In the genomic region with DNA sequence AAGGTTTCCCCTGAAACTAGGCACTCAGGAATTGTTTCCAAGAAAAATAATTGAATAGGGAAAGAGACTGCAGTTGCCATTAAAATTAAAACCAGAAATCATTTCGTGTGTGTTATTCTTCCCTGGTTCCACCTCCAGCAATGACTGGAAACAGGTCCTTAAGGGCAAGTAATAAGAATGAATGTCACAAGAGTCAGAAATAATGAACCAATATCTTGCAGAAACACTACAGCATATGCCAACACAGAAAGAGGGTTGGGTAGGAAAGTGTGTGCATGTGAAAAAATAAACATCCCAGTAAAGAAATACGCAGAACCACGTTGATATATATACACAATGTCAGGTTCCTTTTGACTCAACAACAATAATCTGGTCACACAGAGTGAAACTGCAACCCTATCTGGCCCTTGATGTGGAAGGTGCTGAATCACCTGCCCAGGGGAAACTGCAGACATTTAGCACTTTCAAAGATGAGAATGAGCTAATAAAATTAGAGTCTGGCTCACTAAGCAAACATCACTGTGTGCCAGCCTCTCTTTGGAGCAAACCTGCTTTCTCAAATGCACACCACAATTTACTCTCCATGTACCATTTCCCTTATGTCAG, we compare ENCODE assay signal across 7 cellular contexts. TPM values are rescaled to one million over a fixed set of nuclear protein-coding genes. Genes with fewer than 3 reads are reported as not detected.
DNase-seq lines count a peak whose midpoint lies in the region; ATAC-seq, FAIRE-seq and TF ChIP-seq lines count a peak whose summit lies in the region.

No MANE protein-coding gene starts in this region.

- peak; percentile 89 for ATAC-seq in GM18907 (IDR thresholded peaks at IDR 0.05; ENCODE audit: unreplicated experiment)
- ATAC-seq in HG02571 (IDR thresholded peaks at IDR 0.05; ENCODE audit: unreplicated experiment): peak; percentile 88
- no peak for ATAC-seq in lower lobe of right lung

- no peaks in the 10 kb centered on the region for H3K27me3 ChIP-seq in astrocyte (ENCODE audit: insufficient read depth, low read length)
- no peaks in the 10 kb centered on the region for H3K27me3 ChIP-seq in lower lobe of right lung (ENCODE audit: low read depth)

- intact Hi-C loops in head of caudate nucleus (cut with DNase I): loop anchor here (10.0 kb wide), 1 partner anchor 422 kb away; the partner anchor contains the start of gene NR3C1
- intact Hi-C loops in lower lobe of right lung (cut with DNase I): no loop called here

- no peaks in the 10 kb centered on the region for H3K27me3 Mint-ChIP-seq in astrocyte (ENCODE audit: low read depth, unreplicated experiment)

- DNase-seq in NCI-H1417 (lab: John Stamatoyannopoulos, UW) (peak; percentile 17 to 73 (median 52)), astrocyte (ENCODE audit: low read depth) (peak; percentile 6), head of caudate nucleus (no peak), cerebellar nuclear complex (lab: John Stamatoyannopoulos, UW) (no peak), lower lobe of right lung (no peak)

- H3K4me3 Mint-ChIP-seq in astrocyte (ENCODE audit: unreplicated experiment): no peak overlapping the region

- H3K36me3 Mint-ChIP-seq in astrocyte (ENCODE audit: low read depth, unreplicated experiment): no peaks in the 10 kb centered on the region

- H3K36me3 ChIP-seq in astrocyte (ENCODE audit: insufficient read depth, low read length) (no peaks in the 10 kb centered on the region), lower lobe of right lung (no peaks in the 10 kb centered on the region)

- no peak overlapping the region for H2AFZ ChIP-seq in astrocyte (ENCODE audit: low read depth, low read length)

- H3K4me1 ChIP-seq in astrocyte (ENCODE audit: insufficient read depth, low read length): no peaks in the 10 kb centered on the region
- peaks cover 7% of the 10 kb centered on the region for H3K4me1 ChIP-seq in lower lobe of right lung

- H4K20me1 ChIP-seq in astrocyte (ENCODE audit: insufficient read depth, low read length): no peaks in the 10 kb centered on the region

- no peak overlapping the region for H3K27ac Mint-ChIP-seq in astrocyte (ENCODE audit: unreplicated experiment)

- no peaks in the 10 kb centered on the region for H3K9me3 Mint-ChIP-seq in astrocyte (ENCODE audit: unreplicated experiment)

- TF ChIP-seq CTCF in astrocyte (IDR thresholded peaks at IDR 0.05; ENCODE audit: insufficient read depth, low read depth, low read length): no peak
- no peak for TF ChIP-seq CTCF in lower lobe of right lung (IDR thresholded peaks at IDR 0.05)

- H3K9me3 ChIP-seq in astrocyte (ENCODE audit: insufficient read depth, low read depth, low read length) (no peaks in the 10 kb centered on the region), lower lobe of right lung (no peaks in the 10 kb centered on the region)

- FAIRE-seq in astrocyte (lab: Jason Lieb, UNC): no peak

- no peaks in the 10 kb centered on the region for H3K4me1 Mint-ChIP-seq in astrocyte (ENCODE audit: low read depth, unreplicated experiment)

- no peak overlapping the region for H3K4me2 ChIP-seq in astrocyte (ENCODE audit: low read length)

- H3K27ac ChIP-seq in astrocyte (ENCODE audit: low read depth, low read length): no peak overlapping the region
- H3K27ac ChIP-seq in lower lobe of right lung: no peak overlapping the region

- H3K9ac ChIP-seq in astrocyte (ENCODE audit: low read length): no peak overlapping the region

- no peak overlapping the region for H3K4me3 ChIP-seq in astrocyte (ENCODE audit: insufficient read depth, low read depth, low read length)
- no peak overlapping the region for H3K4me3 ChIP-seq in lower lobe of right lung

- no peaks in the 10 kb centered on the region for H3K79me2 ChIP-seq in astrocyte (ENCODE audit: insufficient read depth, low read length)

RNA-seq across cellular contexts. Expression of gene HMHB1, which starts 15.1 kb away (rescaled TPM):
- total RNA-seq in astrocyte (not detected in 2 replicates), lower lobe of right lung (not detected)

Comparison
In these comparisons a context has a peak if more than half of its experiments do, and no peak if none do; other contexts are left out.
1. ATAC-seq: peak in GM18907 (single experiment) and HG02571 (single experiment); none in lower lobe of right lung (0 of 2).
2. DNase-seq: peak in NCI-H1417 (3 of 3) and astrocyte (single experiment); none in head of caudate nucleus (0 of 42), cerebellar nuclear complex (0 of 2) and lower lobe of right lung (single experiment).